ENCODE assay signal across 17 cellular contexts in genomic region chr9:78010419-78010818, GRCh38. TPM values are rescaled to one million over a fixed set of nuclear protein-coding genes. Genes with fewer than 3 reads are reported as not detected.
DNase-seq lines count a peak whose midpoint lies in the region; ATAC-seq and TF ChIP-seq lines count a peak whose summit lies in the region.
"Had no signal": no experiment of that assay in that cellular context is flagged by ENCODE, and none has a peak within 500 bp of the region (broad histone marks: within the 10 kb centered on the region; RNA-seq: fewer than 3 reads in every experiment).

No MANE protein-coding gene starts in this region.

- CTCF ChIA-PET in activated CD4-positive, alpha-beta memory T cell treated with anti-CD3 and anti-CD28 coated beads for 36 hours (lab: Charles Lee), result interaction anchor here (1.6 kb wide), 1 partner anchor 25 kb away, joined by 3 read pairs; no protein-coding TSS in a partner anchor
- CTCF ChIA-PET in CD8-positive, alpha-beta memory T cell (lab: Charles Lee), result no interaction called here

- H4K20me1 ChIP-seq in BLaER1 treated with 17β-estradiol and CSF1 and Interleukin-3, amounts not matched to agents 10 nM and 100 nM, result peaks cover 0 to 97% (median 18%) of the 10 kb centered on the region in 11 experiments; a peak in 11 of 22 replicates
- H4K20me1 ChIP-seq in DND-41 (ENCODE audit: insufficient read depth, low read length) (peaks cover 66% of the 10 kb centered on the region), MM.1S (ENCODE audit: insufficient read depth, low read length) (no peaks in the 10 kb centered on the region)

- POLR2A ChIA-PET in activated CD4-positive, alpha-beta memory T cell treated with anti-CD3 and anti-CD28 coated beads for 36 hours (lab: Charles Lee), result no interaction called here
- POLR2A ChIA-PET in CD8-positive, alpha-beta memory T cell (lab: Charles Lee), result no interaction called here

- H3K4me3 ChIP-seq in BLaER1 treated with 17β-estradiol and CSF1 and Interleukin-3, amounts not matched to agents 10 nM and 100 nM, result peak overlapping the region in 6 of 10 experiments; percentile 7 to 55 (median 36); a peak in 8 of 20 replicates
- no peak overlapping the region for H3K4me3 ChIP-seq in DND-41 (ENCODE audit: low read depth in 1 of 2, low read length in 2 of 2)
- no peak overlapping the region for H3K4me3 ChIP-seq in MM.1S (ENCODE audit: low read length)
- H3K4me3 ChIP-seq in CD8-positive, alpha-beta memory T cell (ENCODE audit: low read length), result no peak overlapping the region

- peak; percentile 54; the same call in 2 of the 3 replicates for ATAC-seq in DND-41 (ENCODE audit: insufficient read depth, low read depth)
- peak; percentile 73 for ATAC-seq in left colon
- no peak for ATAC-seq in GM19467 (IDR thresholded peaks at IDR 0.05; ENCODE audit: unreplicated experiment)
- ATAC-seq: esophagus mucosa had no signal

- peaks cover 21 to 96% (median 36%) of the 10 kb centered on the region in 10 experiments for H3K4me1 ChIP-seq in BLaER1 treated with 17β-estradiol and CSF1 and Interleukin-3, amounts not matched to agents 10 nM and 100 nM
- H3K4me1 ChIP-seq in DND-41 (ENCODE audit: insufficient read depth, low read length), result peaks cover 35% of the 10 kb centered on the region
- H3K4me1 ChIP-seq in MM.1S (ENCODE audit: low read length), result no peaks in the 10 kb centered on the region
- peaks cover 23% of the 10 kb centered on the region for H3K4me1 ChIP-seq in CD8-positive, alpha-beta memory T cell (ENCODE audit: insufficient read depth, low read length)

- no peaks in the 10 kb centered on the region for H3F3A ChIP-seq in MM.1S (ENCODE audit: insufficient read depth, low read length)

- H3K27ac Mint-ChIP-seq in activated CD4-positive, alpha-beta memory T cell treated with anti-CD3 and anti-CD28 coated beads for 36 hours, result peak overlapping the region; percentile 67
- H3K27ac Mint-ChIP-seq in CD8-positive, alpha-beta memory T cell, result peak overlapping the region in 4 of 8 donors; percentile 6 to 49 (median 32)
- H3K27ac Mint-ChIP-seq: B cell had no signal

- intact Hi-C loops in activated CD4-positive, alpha-beta memory T cell treated with anti-CD3 and anti-CD28 coated beads for 36 hours (cut with micrococcal nuclease), result loop anchor here (2.0 to 5.0 kb wide), 3 partner anchors 24 to 73 kb away; no protein-coding TSS in a partner anchor
- intact Hi-C loops in left colon (cut with DNase I, micrococcal nuclease), result no loop called here

- no peaks in the 10 kb centered on the region for H3K9me3 Mint-ChIP-seq in activated CD4-positive, alpha-beta memory T cell treated with anti-CD3 and anti-CD28 coated beads for 36 hours
- no peaks in the 10 kb centered on the region for H3K9me3 Mint-ChIP-seq in CD8-positive, alpha-beta memory T cell

- DNase-seq in DND-41 (no peak), left colon (no peak), MM.1S (no peak), NCI-H1436 treated with DMSO at 0.1 percent for 48 hours (lab: John Stamatoyannopoulos, UW) (no peak)
- no peak for DNase-seq in activated CD4-positive, alpha-beta memory T cell treated with anti-CD3 and anti-CD28 coated beads for 36 hours
- DNase-seq in CD8-positive, alpha-beta memory T cell, result no peak
- DNase-seq: amniotic stem cell; DMS79 treated with DMSO at 0.1 percent for 48 hours; HCEC 1CT; heart left ventricle; kidney; NCI-H524 treated with DMSO at 0.1 percent for 48 hours; stimulated activated CD4-positive, alpha-beta T cell treated with anti-CD3 and anti-CD28 coated beads, Interleukin-12 subunit alpha, Interleukin-12 subunit beta, amount 100 ng/mL, for 4 hours had no signal

- peak overlapping the region in 10 of 11 experiments; percentile 19 to 83 (median 60); a peak in 18 of 22 replicates for H3K27ac ChIP-seq in BLaER1 treated with 17β-estradiol and CSF1 and Interleukin-3, amounts not matched to agents 10 nM and 100 nM
- H3K27ac ChIP-seq in DND-41 (ENCODE audit: low read length), result peak overlapping the region; percentile 59
- H3K27ac ChIP-seq in MM.1S (ENCODE audit: low read length), result no peak overlapping the region
- no peak overlapping the region for H3K27ac ChIP-seq in CD8-positive, alpha-beta memory T cell (ENCODE audit: low read depth, low read length)

- peak overlapping the region; percentile 38 for H3K4me3 Mint-ChIP-seq in activated CD4-positive, alpha-beta memory T cell treated with anti-CD3 and anti-CD28 coated beads for 36 hours
- peak overlapping the region in 2 of 7 donors; percentile 18 to 49 for H3K4me3 Mint-ChIP-seq in CD8-positive, alpha-beta memory T cell
- H3K4me3 Mint-ChIP-seq: B cell had no signal

- no peaks in the 10 kb centered on the region for H3K27me3 Mint-ChIP-seq in activated CD4-positive, alpha-beta memory T cell treated with anti-CD3 and anti-CD28 coated beads for 36 hours
- no peaks in the 10 kb centered on the region for H3K27me3 Mint-ChIP-seq in CD8-positive, alpha-beta memory T cell

- peak overlapping the region in 7 of 11 experiments; percentile 6 to 73 (median 52); a peak in 10 of 22 replicates for H3K9ac ChIP-seq in BLaER1 treated with 17β-estradiol and CSF1 and Interleukin-3, amounts not matched to agents 10 nM and 100 nM
- H3K9ac ChIP-seq in DND-41 (ENCODE audit: low read depth, low read length) (no peak overlapping the region), MM.1S (ENCODE audit: low read length) (no peak overlapping the region)

- H2AFZ ChIP-seq in DND-41 (ENCODE audit: low read depth, low read length) (no peak overlapping the region), MM.1S (ENCODE audit: low read length) (no peak overlapping the region)

- H3K4me1 Mint-ChIP-seq in activated CD4-positive, alpha-beta memory T cell treated with anti-CD3 and anti-CD28 coated beads for 36 hours (ENCODE audit: low read depth), result peaks cover 65% of the 10 kb centered on the region
- peaks cover 37 to 64% (median 42%) of the 10 kb centered on the region in 3 donors for H3K4me1 Mint-ChIP-seq in CD8-positive, alpha-beta memory T cell

- peaks cover 0 to 36% (median 14%) of the 10 kb centered on the region in 11 experiments; a peak in 13 of 22 replicates for H3K36me3 ChIP-seq in BLaER1 treated with 17β-estradiol and CSF1 and Interleukin-3, amounts not matched to agents 10 nM and 100 nM
- H3K36me3 ChIP-seq in DND-41 (ENCODE audit: insufficient read depth, low read length) (peaks cover 12% of the 10 kb centered on the region; the same call in 1 of the 2 replicates), MM.1S (replicated peaks; ENCODE audit: insufficient read depth, low read length) (no peaks in the 10 kb centered on the region)
- no peaks in the 10 kb centered on the region for H3K36me3 ChIP-seq in CD8-positive, alpha-beta memory T cell (ENCODE audit: insufficient read depth, low read length)

- no peaks in the 10 kb centered on the region for H3K9me2 ChIP-seq in MM.1S (replicated peaks; ENCODE audit: insufficient read depth, low read length)

- H3K36me3 Mint-ChIP-seq in activated CD4-positive, alpha-beta memory T cell treated with anti-CD3 and anti-CD28 coated beads for 36 hours, result peaks cover 5% of the 10 kb centered on the region
- peaks cover 0 to 7% (median 2%) of the 10 kb centered on the region in 3 donors for H3K36me3 Mint-ChIP-seq in CD8-positive, alpha-beta memory T cell

- peaks cover 0 to 8% (median 3%) of the 10 kb centered on the region in 11 experiments; a peak in 7 of 22 replicates for H3K9me3 ChIP-seq in BLaER1 treated with 17β-estradiol and CSF1 and Interleukin-3, amounts not matched to agents 10 nM and 100 nM (replicated peaks in 1 of 11)
- H3K9me3 ChIP-seq in DND-41 (ENCODE audit: insufficient read depth, low read length, severe bottlenecking) (no peaks in the 10 kb centered on the region), MM.1S (replicated peaks; ENCODE audit: insufficient read depth, low read length) (no peaks in the 10 kb centered on the region)
- H3K9me3 ChIP-seq in CD8-positive, alpha-beta memory T cell (ENCODE audit: low read length), result no peaks in the 10 kb centered on the region
- H3K9me3 ChIP-seq: heart left ventricle had no signal

- TF ChIP-seq CTCF in DND-41 (IDR thresholded peaks at IDR 0.05; ENCODE audit: borderline replicate concordance, extremely low read depth, low read length, poor library complexity, severe bottlenecking) (no peak), MM.1S (IDR thresholded peaks at IDR 0.05; ENCODE audit: low read length) (no peak)

- H3K4me2 ChIP-seq in BLaER1 treated with 17β-estradiol and CSF1 and Interleukin-3, amounts not matched to agents 10 nM and 100 nM, result peak overlapping the region; percentile 59 to 96 (median 76)
- H3K4me2 ChIP-seq in DND-41 (ENCODE audit: insufficient read depth, low read length) (peak overlapping the region; percentile 41), MM.1S (ENCODE audit: low read depth, low read length) (no peak overlapping the region)

- H3K79me2 ChIP-seq in DND-41 (ENCODE audit: insufficient read depth, low read length) (peaks cover 99% of the 10 kb centered on the region), MM.1S (ENCODE audit: low read length) (0 out of 2 replicates have a peak, but pooled peaks cover 3% of the 10 kb centered on the region)

- no peaks in the 10 kb centered on the region for H3K27me3 ChIP-seq in BLaER1 treated with 17β-estradiol and CSF1 and Interleukin-3, amounts not matched to agents 10 nM and 100 nM
- H3K27me3 ChIP-seq in DND-41 (ENCODE audit: insufficient read depth, low read length, poor library complexity) (no peaks in the 10 kb centered on the region), MM.1S (replicated peaks; ENCODE audit: insufficient read depth, low read length) (no peaks in the 10 kb centered on the region)
- no peaks in the 10 kb centered on the region for H3K27me3 ChIP-seq in CD8-positive, alpha-beta memory T cell (ENCODE audit: insufficient read depth, low read length, poor library complexity, severe bottlenecking)
- H3K27me3 ChIP-seq: heart left ventricle had no signal

RNA-seq across cellular contexts. Expression of gene GNAQ, which starts 21.2 kb away (rescaled TPM):
- 10 to 100 TPM; 25.9 to 26.1 TPM for total RNA-seq in activated CD4-positive, alpha-beta memory T cell treated with anti-CD3 and anti-CD28 coated beads for 36 hours
- total RNA-seq in left colon, result 10 to 100 TPM; 84.1 to 86.5 TPM
- 10 to 100 TPM; 17.1 to 19.8 TPM for total RNA-seq in CD8-positive, alpha-beta memory T cell
- 7.5 TPM for polyA plus RNA-seq in CD8-positive, alpha-beta memory T cell

Comparison
In these comparisons a context has a peak if more than half of its experiments do, and no peak if none do; other contexts are left out.
1. H3K27ac ChIP-seq: peak in BLaER1 treated with 17β-estradiol and CSF1 and Interleukin-3, amounts not matched to agents 10 nM and 100 nM (10 of 11) and DND-41 (single experiment); none in MM.1S (single experiment) and CD8-positive, alpha-beta memory T cell (single experiment).
2. H3K4me3 ChIP-seq: peak in BLaER1 treated with 17β-estradiol and CSF1 and Interleukin-3, amounts not matched to agents 10 nM and 100 nM (6 of 10); none in DND-41 (0 of 2), MM.1S (single experiment) and CD8-positive, alpha-beta memory T cell (single experiment).
3. H3K9ac ChIP-seq: peak in BLaER1 treated with 17β-estradiol and CSF1 and Interleukin-3, amounts not matched to agents 10 nM and 100 nM (7 of 11); none in DND-41 (single experiment) and MM.1S (single experiment).